ENCODE assay signal across 8 cellular contexts in genomic region chr5:180785794-180786221, GRCh38. TPM values are rescaled to one million over a fixed set of nuclear protein-coding genes. Genes with fewer than 3 reads are reported as not detected.
DNase-seq lines count a peak whose midpoint lies in the region; ATAC-seq and TF ChIP-seq lines count a peak whose summit lies in the region.

No MANE protein-coding gene starts in this region.

- H3K4me3 ChIP-seq in heart right ventricle = peak overlapping the region in 2 of 10 donors; percentile 2 to 3

- POLR2A ChIA-PET in activated B cell treated with CpG ODN at 0.5 μM for 24 hours (lab: Charles Lee) = interaction anchor here (1.2 kb wide), 1 partner anchor 25 kb away, joined by 3 read pairs; no protein-coding TSS in a partner anchor

- no peak overlapping the region for H3K4me3 Mint-ChIP-seq in activated B cell treated with CpG ODN at 0.5 μM for 24 hours

- H3K27me3 ChIP-seq in heart right ventricle = no peaks in the 10 kb centered on the region

- no peaks in the 10 kb centered on the region for H3K9me3 ChIP-seq in heart right ventricle

- peaks cover 2% of the 10 kb centered on the region for H3K4me1 Mint-ChIP-seq in activated B cell treated with CpG ODN at 0.5 μM for 24 hours

- intact Hi-C loops in activated B cell treated with CpG ODN at 0.5 μM for 24 hours (cut with micrococcal nuclease) (no loop called here), heart right ventricle (cut with DNase I) (loop anchor here in 9 of 10 donors (2.0 to 10.0 kb wide), 7 partner anchors 46 to 399 kb away; partner anchors contain the start of gene ZFP62 (in 3 of the 9))

- H3K27me3 Mint-ChIP-seq in activated B cell treated with CpG ODN at 0.5 μM for 24 hours = no peaks in the 10 kb centered on the region

- DNase-seq in ELR (ENCODE audit: low read depth) (peak; percentile 47), activated B cell treated with CpG ODN at 0.5 μM for 24 hours (no peak), heart right ventricle (no peak), renal cortical epithelial cell (ENCODE audit: low read depth) (peak; percentile 45), nucleus accumbens (lab: John Stamatoyannopoulos, UW) (no peak), NCI-H1694 treated with DMSO at 0.1 percent for 48 hours (lab: John Stamatoyannopoulos, UW) (no peak)
- DNase-seq in stimulated activated naive CD4-positive, alpha-beta T cell (lab: John Stamatoyannopoulos, UW) = no peak

- peak overlapping the region; percentile 2 to 87 (median 70) for H3K27ac ChIP-seq in heart right ventricle

- H3K4me1 ChIP-seq in heart right ventricle = peaks cover 25 to 63% (median 55%) of the 10 kb centered on the region in 9 donors

- ATAC-seq in activated B cell treated with CpG ODN at 0.5 μM for 24 hours (ENCODE audit: low read depth) = no peak
- ATAC-seq in heart right ventricle = peak in 7 of 8 donors; percentile 44 to 63 (median 49)
- ATAC-seq in GM21576 (IDR thresholded peaks at IDR 0.05; ENCODE audit: unreplicated experiment) = no peak

- peaks cover 27% of the 10 kb centered on the region for H3K36me3 Mint-ChIP-seq in activated B cell treated with CpG ODN at 0.5 μM for 24 hours (ENCODE audit: low read depth)

- 13 to 15% methylated on average over 5 of the region's 5 CpGs for WGBS in heart right ventricle, 2 donors

- H3K36me3 ChIP-seq in heart right ventricle = peaks cover 0 to 38% (median 11%) of the 10 kb centered on the region in 9 donors

- no peaks in the 10 kb centered on the region for H3K9me3 Mint-ChIP-seq in activated B cell treated with CpG ODN at 0.5 μM for 24 hours

- CTCF ChIA-PET in activated B cell treated with CpG ODN at 0.5 μM for 24 hours (lab: Charles Lee) = interaction anchor here (0.7 to 2.7 kb wide), 4 partner anchors 47 to 83 kb away, joined by 3 to 22 read pairs (median 4); no protein-coding TSS in a partner anchor

- H3K27ac Mint-ChIP-seq in activated B cell treated with CpG ODN at 0.5 μM for 24 hours = peak overlapping the region; percentile 47

- TF ChIP-seq CTCF in activated B cell treated with CpG ODN at 0.5 μM for 24 hours (IDR thresholded peaks at IDR 0.05) (no peak), heart right ventricle (IDR thresholded peaks at IDR 0.05) (no peak)

RNA-seq across cellular contexts. Expression of gene MGAT1, which starts 16.8 kb away (rescaled TPM):
- 66.9 and 74.5 TPM in 2 replicates for total RNA-seq in activated B cell treated with CpG ODN at 0.5 μM for 24 hours
- total RNA-seq in heart right ventricle = 100 to 1,000 TPM in 2 of 10 donors, 10 to 100 TPM in 8; 50.1 to 118 (median 59.7) TPM
- polyA plus RNA-seq in heart right ventricle = 100 to 1,000 TPM in 1 of 2 donors, 10 to 100 TPM in 1; 71.7 to 127 TPM
- total RNA-seq in renal cortical epithelial cell = 44.1 and 58.4 TPM in 2 replicates

RNA-seq across cellular contexts. Expression of gene OR2Y1, which starts 46.0 kb away (rescaled TPM):
- not detected in 2 replicates for total RNA-seq in activated B cell treated with CpG ODN at 0.5 μM for 24 hours
- total RNA-seq in heart right ventricle = not detected
- not detected for polyA plus RNA-seq in heart right ventricle
- not detected in 2 replicates for total RNA-seq in renal cortical epithelial cell

Comparison
In these comparisons a context has a peak if more than half of its experiments do, and no peak if none do; other contexts are left out.
1. DNase-seq: peak in ELR (single experiment) and renal cortical epithelial cell (single experiment); none in activated B cell treated with CpG ODN at 0.5 μM for 24 hours (single experiment), heart right ventricle (0 of 2), stimulated activated naive CD4-positive, alpha-beta T cell (0 of 6), nucleus accumbens (0 of 56) and NCI-H1694 treated with DMSO at 0.1 percent for 48 hours (single experiment).
2. ATAC-seq: peak in heart right ventricle (7 of 8); none in activated B cell treated with CpG ODN at 0.5 μM for 24 hours (single experiment) and GM21576 (single experiment).